34 cellular contexts compared by ENCODE assay signal in the genomic region with DNA sequence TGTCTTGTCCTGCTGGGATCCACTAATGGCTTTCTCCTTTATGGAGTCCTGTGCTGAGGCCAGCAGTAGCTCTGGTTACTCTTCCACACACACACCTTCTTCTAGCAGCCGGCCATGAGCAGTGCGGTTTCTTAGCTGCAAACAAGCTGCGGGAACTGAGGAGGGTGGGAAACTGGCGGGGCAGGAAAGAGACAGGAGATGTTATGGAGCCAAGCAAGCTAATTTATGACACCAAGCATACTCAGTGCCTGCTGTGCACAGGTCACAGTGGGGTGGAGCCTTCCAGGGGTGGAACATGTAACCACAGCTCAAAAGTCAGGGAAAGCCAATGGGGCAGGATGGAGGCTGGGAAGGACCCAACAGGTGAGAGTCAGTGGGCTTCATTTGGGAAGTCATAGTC.
"Had no signal": no experiment of that assay in that cellular context is flagged by ENCODE, and none has a peak within 500 bp of the region (broad histone marks: within the 10 kb centered on the region; RNA-seq: fewer than 3 reads in every experiment).

No MANE protein-coding gene starts in this region.

- H3K36me3 ChIP-seq: breast epithelium, esophagus squamous epithelium, heart right ventricle, left lung, neutrophil, ovary, sigmoid colon, upper lobe of right lung had no signal

- H3K4me3 Mint-ChIP-seq: activated B cell treated with CpG ODN at 0.5 μM for 24 hours; activated CD8-positive, alpha-beta T cell treated with anti-CD3 and anti-CD28 coated beads for 36 hours; activated naive CD4-positive, alpha-beta T cell treated with anti-CD3 and anti-CD28 coated beads, Interleukin-2, amount 50 U/mL, for 24 hours; activated naive CD8-positive, alpha-beta T cell treated with anti-CD3 and anti-CD28 coated beads, Interleukin-2, amount 50 U/mL, for 24 hours; natural killer cell treated with Interleukin-12 subunit alpha and Interleukin-12 subunit beta and Interleukin-15 and Interleukin-18, amount 100 ng/mL, for 72 hours; stimulated activated memory B cell treated with anti-CD40 and anti-IgM and Interleukin-4, amounts not matched to agents 10 μg/mL and 1 μg/mL and 100 μg/mL, for 72 hours; stimulated activated naive CD8-positive, alpha-beta T cell treated with anti-CD3 and anti-CD28 coated beads, Interleukin-15, amount 100 ng/mL, for 72 hours; T-helper 2 cell treated with Interferon-gamma antibody and Interleukin-4, amounts not matched to agents 5 μg/mL and 100 μg/mL, for 36 hours had no signal

- H3K27ac Mint-ChIP-seq: activated B cell treated with CpG ODN at 0.5 μM for 24 hours; activated CD8-positive, alpha-beta T cell treated with anti-CD3 and anti-CD28 coated beads for 36 hours; activated naive CD4-positive, alpha-beta T cell treated with anti-CD3 and anti-CD28 coated beads, Interleukin-2, amount 50 U/mL, for 24 hours; activated naive CD8-positive, alpha-beta T cell treated with anti-CD3 and anti-CD28 coated beads, Interleukin-2, amount 50 U/mL, for 24 hours; activated T-helper 2 cell treated with anti-CD3 and anti-CD28 coated beads, Interferon-gamma antibody, Interleukin-2, Interleukin-4, amounts not matched to agents 10 μg/mL and 5 μg/mL and 100 μg/mL, durations not matched to agents 14 hours and 24 hours and 36 hours; natural killer cell treated with Interleukin-12 subunit alpha and Interleukin-12 subunit beta and Interleukin-15 and Interleukin-18, amount 100 ng/mL, for 72 hours; progenitor cell of endocrine pancreas; stimulated activated memory B cell treated with anti-CD40 and anti-IgM and Interleukin-4, amounts not matched to agents 10 μg/mL and 1 μg/mL and 100 μg/mL, for 72 hours; stimulated activated naive CD8-positive, alpha-beta T cell treated with anti-CD3 and anti-CD28 coated beads, Interleukin-15, amount 100 ng/mL, for 72 hours; T-helper 2 cell treated with Interferon-gamma antibody and Interleukin-4, amounts not matched to agents 5 μg/mL and 100 μg/mL, for 36 hours had no signal

- H3K36me3 Mint-ChIP-seq: natural killer cell treated with Interleukin-12 subunit alpha and Interleukin-12 subunit beta and Interleukin-15 and Interleukin-18, amount 100 ng/mL, for 72 hours; stimulated activated memory B cell treated with anti-CD40 and anti-IgM and Interleukin-4, amounts not matched to agents 10 μg/mL and 1 μg/mL and 100 μg/mL, for 72 hours had no signal

- H3K27ac ChIP-seq: breast epithelium, epithelial cell of prostate, esophagus squamous epithelium, left lung, neutrophil, ovary, upper lobe of right lung had no signal

- H3K9me3 ChIP-seq: breast epithelium, esophagus squamous epithelium, heart right ventricle, left lung, neutrophil, ovary, sigmoid colon, upper lobe of right lung had no signal

- H3K27me3 ChIP-seq: breast epithelium, esophagus squamous epithelium, heart right ventricle, left lung, neutrophil, ovary, sigmoid colon, upper lobe of right lung had no signal

- DNase-seq: activated B cell treated with CpG ODN at 0.5 μM for 24 hours; activated CD4-positive, alpha-beta T cell treated with anti-CD3 and anti-CD28 coated beads, Interleukin-2, amount 50 U/mL, for 1 hour; activated CD8-positive, alpha-beta T cell treated with anti-CD3 and anti-CD28 coated beads for 36 hours; activated naive CD8-positive, alpha-beta T cell treated with anti-CD3 and anti-CD28 coated beads, Interleukin-2, amount 50 U/mL, for 24 hours; activated T-cell treated with anti-CD3 and anti-CD28 coated beads, Interleukin-2, amount 50 U/mL, for 1 hour; amygdala; central memory CD4-positive, alpha-beta T cell; effector CD8-positive, alpha-beta T cell; esophagus squamous epithelium; foreskin melanocyte; heart right ventricle; kidney glomerular epithelial cell; left lung; mesendoderm; ovary; sigmoid colon; small intestine; stimulated activated CD4-positive, alpha-beta T cell treated with anti-CD3 and anti-CD28 coated beads, Interleukin-1b, Interleukin-23, amount 100 ng/mL, for 48 hours; stimulated activated CD4-positive, alpha-beta T cell treated with anti-CD3 and anti-CD28 coated beads, Interleukin-4, amount 100 ng/mL, for 4 hours; stimulated activated CD8-positive, alpha-beta memory T cell treated with anti-CD3 and anti-CD28 coated beads, Interleukin-4, amount 100 ng/mL, for 48 hours; stimulated activated naive CD8-positive, alpha-beta T cell treated with anti-CD3 and anti-CD28 coated beads, Interleukin-15, amount 100 ng/mL, for 72 hours; substantia nigra; T-helper 1 cell; upper lobe of right lung had no signal

- H3K27me3 Mint-ChIP-seq: activated B cell treated with CpG ODN at 0.5 μM for 24 hours; activated CD8-positive, alpha-beta T cell treated with anti-CD3 and anti-CD28 coated beads for 36 hours; activated naive CD4-positive, alpha-beta T cell treated with anti-CD3 and anti-CD28 coated beads, Interleukin-2, amount 50 U/mL, for 24 hours; activated naive CD8-positive, alpha-beta T cell treated with anti-CD3 and anti-CD28 coated beads, Interleukin-2, amount 50 U/mL, for 24 hours; natural killer cell treated with Interleukin-12 subunit alpha and Interleukin-12 subunit beta and Interleukin-15 and Interleukin-18, amount 100 ng/mL, for 72 hours; progenitor cell of endocrine pancreas; stimulated activated memory B cell treated with anti-CD40 and anti-IgM and Interleukin-4, amounts not matched to agents 10 μg/mL and 1 μg/mL and 100 μg/mL, for 72 hours; stimulated activated naive CD8-positive, alpha-beta T cell treated with anti-CD3 and anti-CD28 coated beads, Interleukin-15, amount 100 ng/mL, for 72 hours had no signal

- H3K9me3 Mint-ChIP-seq: activated naive CD4-positive, alpha-beta T cell treated with anti-CD3 and anti-CD28 coated beads, Interleukin-2, amount 50 U/mL, for 24 hours; activated T-helper 2 cell treated with anti-CD3 and anti-CD28 coated beads, Interferon-gamma antibody, Interleukin-2, Interleukin-4, amounts not matched to agents 10 μg/mL and 5 μg/mL and 100 μg/mL, durations not matched to agents 14 hours and 24 hours and 36 hours; natural killer cell treated with Interleukin-12 subunit alpha and Interleukin-12 subunit beta and Interleukin-15 and Interleukin-18, amount 100 ng/mL, for 72 hours; T-helper 2 cell treated with Interferon-gamma antibody and Interleukin-4, amounts not matched to agents 5 μg/mL and 100 μg/mL, for 36 hours had no signal

- H3K4me3 ChIP-seq: breast epithelium, esophagus squamous epithelium, heart right ventricle, left lung, lung, ovary, sigmoid colon, upper lobe of right lung had no signal

- ATAC-seq: activated CD8-positive, alpha-beta T cell treated with anti-CD3 and anti-CD28 coated beads for 36 hours; activated naive CD8-positive, alpha-beta T cell treated with anti-CD3 and anti-CD28 coated beads, Interleukin-2, amount 50 U/mL, for 24 hours; heart right ventricle; left lung; natural killer cell treated with Interleukin-12 subunit alpha and Interleukin-12 subunit beta and Interleukin-15 and Interleukin-18, amount 100 ng/mL, for 72 hours; stimulated activated memory B cell treated with anti-CD40 and anti-IgM and Interleukin-4, amounts not matched to agents 10 μg/mL and 1 μg/mL and 100 μg/mL, for 72 hours; stimulated activated naive CD8-positive, alpha-beta T cell treated with anti-CD3 and anti-CD28 coated beads, Interleukin-15, amount 100 ng/mL, for 72 hours; upper lobe of right lung had no signal
